ENCODE assay signal across 20 cellular contexts in genomic region chr3:124362418-124362817, GRCh38.
DNase-seq lines count a peak whose midpoint lies in the region; FAIRE-seq and TF ChIP-seq lines count a peak whose summit lies in the region.
"Had no signal": no experiment of that assay in that cellular context is flagged by ENCODE, and none has a peak within 500 bp of the region (broad histone marks: within the 10 kb centered on the region; RNA-seq: fewer than 3 reads in every experiment).

No MANE protein-coding gene starts in this region.

- H3K23ac ChIP-seq in H1 (ENCODE audit: insufficient read length) (no peak overlapping the region), trophoblast cell (ENCODE audit: low read length) (no peak overlapping the region)

- POLR2A ChIA-PET in H1 (lab: Charles Lee; ENCODE audit: partially characterized antibody), result no interaction called here

- no peaks in the 10 kb centered on the region for H3K79me2 ChIP-seq in H1 (ENCODE audit: control insufficient read depth in 1 of 2, insufficient read depth in 2 of 2, low read length in 2 of 2)
- H3K79me2 ChIP-seq in trophoblast cell (ENCODE audit: control insufficient read depth, insufficient read depth, low read length, poor library complexity), result no peaks in the 10 kb centered on the region

- TF ChIP-seq POLR2A in H1 (IDR thresholded peaks at IDR 0.05; ENCODE audit: control extremely low read depth in 1 of 2, low read depth in 2 of 2, low read length in 2 of 2), result no peak

- H3K4me1 ChIP-seq in H1 (replicated peaks in 1 of 4; ENCODE audit: control insufficient read depth in 3 of 4, insufficient read depth in 4 of 4, low read length in 3 of 4), result peaks cover 0 to 8% (median 4%) of the 10 kb centered on the region in 4 experiments; a peak in 6 of 7 replicates
- H3K4me1 ChIP-seq in trophoblast cell (ENCODE audit: control insufficient read depth in 1 of 2, insufficient read depth in 2 of 2, low read length in 2 of 2), result peaks cover 0 to 3% of the 10 kb centered on the region in 2 experiments
- no peaks in the 10 kb centered on the region for H3K4me1 ChIP-seq in tibial artery
- H3K4me1 ChIP-seq: BLaER1 had no signal

- H3K18ac ChIP-seq in H1 (ENCODE audit: extremely low read depth, low read length), result no peak overlapping the region
- no peak overlapping the region for H3K18ac ChIP-seq in trophoblast cell (ENCODE audit: low read length)

- no peak overlapping the region for H3K4me2 ChIP-seq in H1 (ENCODE audit: insufficient read depth in 1 of 2, low read depth in 2 of 2, low read length in 2 of 2)
- no peak overlapping the region for H3K4me2 ChIP-seq in trophoblast cell (ENCODE audit: low read length)
- H3K4me2 ChIP-seq: BLaER1, KMS-11, PC-9 had no signal

- H3K4me3 ChIP-seq in H1 (ENCODE audit: extremely low read depth in 1 of 4, insufficient read depth in 2 of 4, low read depth in 3 of 4, low read length in 4 of 4) (no peak overlapping the region), trophoblast cell (ENCODE audit: low read depth, low read length) (no peak overlapping the region), tibial artery (no peak overlapping the region)
- H3K4me3 ChIP-seq: BLaER1, PC-9, SJSA1 had no signal

- no peak overlapping the region for H2AK5ac ChIP-seq in H1 (ENCODE audit: low read depth, low read length)
- no peak overlapping the region for H2AK5ac ChIP-seq in trophoblast cell (ENCODE audit: low read length)

- no peak for FAIRE-seq in H1 (lab: Jason Lieb, UNC)
- FAIRE-seq: GM12892, H54 had no signal

- H2BK15ac ChIP-seq in H1 (ENCODE audit: low read length), result no peak overlapping the region

- H2BK20ac ChIP-seq in H1 (ENCODE audit: low read length), result peak overlapping the region; percentile 61; the same call in 1 of the 2 replicates

- H4K20me1 ChIP-seq in H1 (replicated peaks in 1 of 2; ENCODE audit: control insufficient read depth in 1 of 2, insufficient read depth in 2 of 2, low read length in 2 of 2), result no peaks in the 10 kb centered on the region
- H4K20me1 ChIP-seq: BLaER1 had no signal

- no peak overlapping the region for H4K91ac ChIP-seq in H1 (replicated peaks; ENCODE audit: insufficient read length, low read length)
- H4K91ac ChIP-seq in trophoblast cell (ENCODE audit: low read depth, low read length), result no peak overlapping the region

- H2AFZ ChIP-seq in H1 (ENCODE audit: low read length), result no peak overlapping the region
- H2AFZ ChIP-seq in trophoblast cell (ENCODE audit: insufficient read depth, low read length, poor library complexity), result no peak overlapping the region
- H2AFZ ChIP-seq: PC-9 had no signal

- TF ChIP-seq CTCF in H1 (IDR thresholded peaks at IDR 0.05; ENCODE audit: control extremely low read depth in 1 of 3, insufficient read depth in 1 of 3, low read depth in 1 of 3, low read length in 3 of 3) (no peak), tibial artery (IDR thresholded peaks at IDR 0.05) (no peak)

- CTCF ChIA-PET in H1 (lab: Charles Lee; ENCODE audit: partially characterized antibody), result interaction anchor here (1.1 to 4.6 kb wide), 4 partner anchors 10 to 188 kb away, joined by 3 to 15 read pairs (median 5); no protein-coding TSS in a partner anchor

- no peak overlapping the region for H3K56ac ChIP-seq in H1 (replicated peaks; ENCODE audit: insufficient read length, low read depth, low read length)

- 92% methylated on average over 2 of the region's 2 CpGs; no CpG with 5 or more reads in 1 of the 2 experiments for WGBS in H1 (ENCODE audit: extremely low coverage in 1 of 2, insufficient coverage in 1 of 2, insufficient read length in 1 of 2, insufficient replicate concordance in 2 of 2, low coverage in 1 of 2, low lambda C conversion rate in 2 of 2, missing lambda C conversion rate in 1 of 2), 2 experiments
- WGBS in trophoblast cell (ENCODE audit: extremely low coverage, insufficient coverage, insufficient read length), result no CpG with 5 or more reads among the region's 2 CpGs

- no peak for TF ChIP-seq RAD21 in H1 (IDR thresholded peaks at IDR 0.05 in 1 of 2, conservative IDR thresholded peaks at IDR 0.05 in 1 of 2; ENCODE audit: low read depth in 2 of 2, low read length in 2 of 2)

- H3K27ac ChIP-seq in H1 (ENCODE audit: low read depth, low read length), result no peak overlapping the region
- H3K27ac ChIP-seq in trophoblast cell (ENCODE audit: low read depth, low read length), result no peak overlapping the region
- H3K27ac ChIP-seq in tibial artery, result no peak overlapping the region
- H3K27ac ChIP-seq: BLaER1, KMS-11, PC-9, SJSA1 had no signal

- H3K9ac ChIP-seq in H1 (replicated peaks in 1 of 4; ENCODE audit: extremely low read depth in 1 of 4, low read depth in 3 of 4, low read length in 3 of 4) (no peak overlapping the region), trophoblast cell (ENCODE audit: low read length) (no peak overlapping the region)
- H3K9ac ChIP-seq: BLaER1, KMS-11 had no signal

- no peaks in the 10 kb centered on the region for H3K23me2 ChIP-seq in H1 (ENCODE audit: low read depth, low read length)

- H4K8ac ChIP-seq in H1 (ENCODE audit: extremely low read depth, insufficient read depth, low read length) (no peak overlapping the region), trophoblast cell (ENCODE audit: low read depth, low read length) (no peak overlapping the region)

- DNase-seq in NCI-H1092 treated with DMSO at 0.1 percent for 48 hours (lab: John Stamatoyannopoulos, UW), result peak; percentile 25
- DNase-seq in NCI-H1092 (lab: John Stamatoyannopoulos, UW), result no peak
- DNase-seq in NCI-H2081 treated with DMSO at 0.1 percent for 48 hours (lab: John Stamatoyannopoulos, UW), result peak; percentile 95
- no peak for DNase-seq in H1 (ENCODE audit: low read depth in 1 of 2, low spot score in 2 of 2)
- DNase-seq in trophoblast cell, result no peak
- no peak for DNase-seq in SKM-1 (lab: John Stamatoyannopoulos, UW; ENCODE audit: unreplicated experiment)
- no peak for DNase-seq in tibial artery
- DNase-seq in NCI-H524 treated with DMSO at 0.1 percent for 48 hours (lab: John Stamatoyannopoulos, UW), result no peak
- DNase-seq: 8988T, DMS 273 treated with DMSO at 0.1 percent for 48 hours, NCI-H187 treated with DMSO at 0.1 percent for 48 hours, NCI-H2227 treated with DMSO at 0.1 percent for 48 hours, NCI-H774, PC-9, SW 1271 had no signal

- H3K9me3 ChIP-seq in H1 (ENCODE audit: insufficient read depth in 2 of 2, low read depth in 1 of 2, low read length in 1 of 2) (no peaks in the 10 kb centered on the region), trophoblast cell (ENCODE audit: insufficient read depth, low read depth, low read length) (no peaks in the 10 kb centered on the region), tibial artery (no peaks in the 10 kb centered on the region)
- H3K9me3 ChIP-seq: SJSA1 had no signal

- no peak overlapping the region for H4K5ac ChIP-seq in H1 (ENCODE audit: insufficient read length, low read depth, low read length)

- H4K12ac ChIP-seq in trophoblast cell (ENCODE audit: low read depth, low read length), result no peak overlapping the region

- H3K79me1 ChIP-seq in H1 (ENCODE audit: low read depth, low read length) (no peaks in the 10 kb centered on the region), trophoblast cell (ENCODE audit: low read length) (no peaks in the 10 kb centered on the region)

- H3K14ac ChIP-seq in H1 (ENCODE audit: insufficient read length) (no peak overlapping the region), trophoblast cell (ENCODE audit: low read length) (no peak overlapping the region)

- H2BK12ac ChIP-seq in H1 (ENCODE audit: low read depth, low read length), result peak overlapping the region; percentile 60; the same call in 1 of the 2 replicates
- H2BK12ac ChIP-seq in trophoblast cell (ENCODE audit: low read length), result no peak overlapping the region

- intact Hi-C loops in tibial artery (cut with DNase I; ENCODE audit: low total_unique reads), result no loop called here

- H3K36me3 ChIP-seq in H1 (ENCODE audit: control insufficient read depth in 2 of 4, insufficient read depth in 4 of 4, low read length in 3 of 4), result no peaks in the 10 kb centered on the region
- peaks cover 0 to 2% of the 10 kb centered on the region in 2 experiments for H3K36me3 ChIP-seq in trophoblast cell (ENCODE audit: control insufficient read depth in 1 of 2, insufficient read depth in 2 of 2, low read length in 2 of 2)
- peaks cover 0 to 9% (median 0%) of the 10 kb centered on the region in 3 donors for H3K36me3 ChIP-seq in tibial artery
- H3K36me3 ChIP-seq: BLaER1, SJSA1 had no signal

- no peak overlapping the region for H2BK5ac ChIP-seq in H1 (ENCODE audit: low read depth, low read length)
- no peak overlapping the region for H2BK5ac ChIP-seq in trophoblast cell (ENCODE audit: low read depth, low read length, poor library complexity)

- H2BK120ac ChIP-seq in H1 (replicated peaks; ENCODE audit: low read depth, low read length), result no peak overlapping the region
- H2BK120ac ChIP-seq in trophoblast cell (ENCODE audit: insufficient read depth, low read length, poor library complexity), result no peak overlapping the region

- H3K27me3 ChIP-seq in H1 (replicated peaks in 1 of 4; ENCODE audit: control insufficient read depth in 3 of 4, extremely low read depth in 1 of 4, insufficient read depth in 3 of 4, low read length in 3 of 4) (no peaks in the 10 kb centered on the region), trophoblast cell (ENCODE audit: insufficient read depth, low read length) (no peaks in the 10 kb centered on the region), tibial artery (no peaks in the 10 kb centered on the region)
- H3K27me3 ChIP-seq: BLaER1, SJSA1 had no signal

- H3K4ac ChIP-seq in H1 (replicated peaks; ENCODE audit: insufficient read length, low read depth, low read length), result no peak overlapping the region
- H3K4ac ChIP-seq in trophoblast cell (ENCODE audit: low read depth, low read length), result peak overlapping the region; percentile 17

- TF ChIP-seq EP300 in H1 (IDR thresholded peaks at IDR 0.05; ENCODE audit: borderline replicate concordance in 1 of 2, low read depth in 2 of 2, low read length in 2 of 2), result no peak

TF ChIP-seq in H1, 55 proteins besides CTCF, POLR2A, EP300 and RAD21 (continues in another document):
- TF ChIP-seq TAF1 (IDR thresholded peaks at IDR 0.05; ENCODE audit: low read depth, low read length) (no peak), NRF1 (IDR thresholded peaks at IDR 0.05; ENCODE audit: low read depth, low read length) (no peak)

Comparison
In these comparisons a context has a peak if more than half of its experiments do, and no peak if none do; other contexts are left out.
1. DNase-seq: peak in NCI-H1092 treated with DMSO at 0.1 percent for 48 hours (single experiment) and NCI-H2081 treated with DMSO at 0.1 percent for 48 hours (single experiment); none in NCI-H1092 (single experiment), H1 (0 of 2), trophoblast cell (0 of 2), SKM-1 (single experiment), tibial artery (0 of 2) and NCI-H524 treated with DMSO at 0.1 percent for 48 hours (single experiment).